Comparison of ENCODE assay signal across 8 cellular contexts in genomic region chr11:59756845-59757244, GRCh38. TPM values are rescaled to one million over a fixed set of nuclear protein-coding genes. Genes with fewer than 3 reads are reported as not detected.
A peak's percentile ranks its signal among the peaks of the same experiment; 100 is the strongest.
DNase-seq lines count a peak whose midpoint lies in the region; ATAC-seq and TF ChIP-seq lines count a peak whose summit lies in the region.

No MANE protein-coding gene starts in this region.

- H3K27me3 ChIP-seq in muscle layer of duodenum (ENCODE audit: low read depth, low read length), result no peaks in the 10 kb centered on the region

- CTCF ChIA-PET in HEK293T (lab: Yijun Ruan, JAX), result interaction anchor here (2.7 kb wide), 1 partner anchor 44 kb away, joined by 19 read pairs; no protein-coding TSS in a partner anchor

- H3K4me3 Mint-ChIP-seq in chondrocyte (ENCODE audit: unreplicated experiment), result peak overlapping the region; percentile 82

- ATAC-seq in GM18868 (IDR thresholded peaks at IDR 0.05; ENCODE audit: unreplicated experiment) (peak; percentile 49), GM19023 (IDR thresholded peaks at IDR 0.05; ENCODE audit: unreplicated experiment) (no peak), HG02610 (IDR thresholded peaks at IDR 0.05; ENCODE audit: unreplicated experiment) (no peak)

- H3K36me3 Mint-ChIP-seq in chondrocyte (ENCODE audit: low read depth), result peaks cover 1% of the 10 kb centered on the region

- peak overlapping the region; percentile 67 to 97 for H3K4me3 ChIP-seq in muscle layer of duodenum (ENCODE audit: low read depth in 1 of 2, low read length in 2 of 2)

- H3K27ac Mint-ChIP-seq in chondrocyte (ENCODE audit: unreplicated experiment), result peak overlapping the region; percentile 46

- H3K4me1 Mint-ChIP-seq in chondrocyte (ENCODE audit: low read depth), result peaks cover 28% of the 10 kb centered on the region

- peak overlapping the region; percentile 85 for H3K27ac ChIP-seq in muscle layer of duodenum (ENCODE audit: low read length)

- H3K27me3 Mint-ChIP-seq in chondrocyte (ENCODE audit: low read depth), result no peaks in the 10 kb centered on the region

- peaks cover 0 to 4% of the 10 kb centered on the region in 2 donors for H3K4me1 ChIP-seq in muscle layer of duodenum (ENCODE audit: control insufficient read depth in 1 of 2, insufficient read depth in 2 of 2, low read length in 2 of 2)

- no peaks in the 10 kb centered on the region for H3K9me3 Mint-ChIP-seq in chondrocyte (ENCODE audit: low read depth)

- H3K9me3 ChIP-seq in muscle layer of duodenum (ENCODE audit: control insufficient read depth in 1 of 2, low read length in 2 of 2), result no peaks in the 10 kb centered on the region

- TF ChIP-seq CTCF in chondrocyte (IDR thresholded peaks at IDR 0.05), result no peak

- H3K36me3 ChIP-seq in muscle layer of duodenum (ENCODE audit: control insufficient read depth in 1 of 2, insufficient read depth in 2 of 2, low read length in 2 of 2), result no peaks in the 10 kb centered on the region

- POLR2A ChIA-PET in HEK293T (lab: Yijun Ruan, JAX), result interaction anchor here (1.3 to 4.1 kb wide), 3 partner anchors 10 to 53 kb away, joined by 5 to 22 read pairs (median 11); partner anchors contain the start of gene MRPL16

- DNase-seq in MV-4-11 (lab: John Stamatoyannopoulos, UW) (peak; percentile 7), chondrocyte (ENCODE audit: low spot score) (no peak), NCI-H2227 treated with DMSO at 0.1 percent for 48 hours (lab: John Stamatoyannopoulos, UW) (no peak), HEK293T (ENCODE audit: extremely low spot score) (no peak)

TF ChIP-seq in HEK293T, 16 proteins besides CTCF, POLR2A, EP300 and RAD21:
- TF ChIP-seq ZNF384 (IDR thresholded peaks at IDR 0.05) (no peak), ELF4 (IDR thresholded peaks at IDR 0.05) (no peak), SUZ12 (IDR thresholded peaks at IDR 0.05) (no peak), FOXM1 (IDR thresholded peaks at IDR 0.05; ENCODE audit: borderline replicate concordance) (no peak), CTBP1 (IDR thresholded peaks at IDR 0.05; ENCODE audit: borderline replicate concordance) (no peak)

RNA-seq across cellular contexts. Expression of gene STX3, which starts 1.7 kb away (rescaled TPM):
- total RNA-seq in chondrocyte, result 14.5 to 22.1 TPM (median 20.3 TPM) in 3 replicates

RNA-seq across cellular contexts. Expression of gene OR10V1, which starts 43.2 kb away (rescaled TPM):
- total RNA-seq in chondrocyte, result not detected in 3 replicates

RNA-seq across cellular contexts. Expression of gene MRPL16, which starts 53.7 kb away (rescaled TPM):
- 27.6 to 36.2 TPM (median 28.3 TPM) in 3 replicates for total RNA-seq in chondrocyte
